In genomic region chr16:23572394-23572793, GRCh38 we compare ENCODE assay signal across 1 cellular context.
TF ChIP-seq lines count a peak whose summit lies in the region.

No MANE protein-coding gene starts in this region.

TF ChIP-seq in HepG2, 621 proteins besides CTCF, POLR2A, EP300 and RAD21:
- no peak for TF ChIP-seq SNRNP70 (IDR thresholded peaks at IDR 0.05; ENCODE audit: low read depth, low read length)
- TF ChIP-seq POLR2G (IDR thresholded peaks at IDR 0.05; ENCODE audit: low read depth, low read length): peak; percentile 2; the same call in 1 of the 2 replicates
